In genomic region chr7:2743523-2744185, GRCh38 we compare ENCODE assay signal across 4 cellular contexts. TPM values are rescaled to one million over a fixed set of nuclear protein-coding genes. Genes with fewer than 3 reads are reported as not detected.
"Had no signal": no experiment of that assay in that cellular context is flagged by ENCODE, and none has a peak within 500 bp of the region (broad histone marks: within the 10 kb centered on the region; RNA-seq: fewer than 3 reads in every experiment).

No MANE protein-coding gene starts in this region.

RNA-seq across cellular contexts. Expression of gene AMZ1, which starts 55.7 kb away (rescaled TPM):
- total RNA-seq: HT1080, LHCN-M2, MCF 10A, PC-9 had no signal
